Comparison of ENCODE assay signal across 1 cellular context in genomic region chr3:130893240-130894129, GRCh38.
TF ChIP-seq lines count a peak whose summit lies in the region.

Gene ATP2C1 (plus strand): TSS chr3:130894084. CDS start chr3:130894770, 686 bp downstream.

TF ChIP-seq in GM12878, 131 proteins besides CTCF, POLR2A, EP300 and RAD21 (continued from another document and continues in another):
- TF ChIP-seq REST (IDR thresholded peaks at IDR 0.05; ENCODE audit: low read depth, low read length) = no peak
- peak; percentile 44; the same call in 1 of the 2 replicates for TF ChIP-seq NR2F1 (conservative IDR thresholded peaks at IDR 0.05)
- no peak for TF ChIP-seq ZBTB33 (IDR thresholded peaks at IDR 0.05)
- TF ChIP-seq DPF2 (IDR thresholded peaks at IDR 0.05) = peak; percentile 35; the same call in 1 of the 2 replicates
- TF ChIP-seq BACH1 (IDR thresholded peaks at IDR 0.05; ENCODE audit: borderline replicate concordance) = peak; percentile 87
- TF ChIP-seq ETV6 (conservative IDR thresholded peaks at IDR 0.05 in 1 of 2, IDR thresholded peaks at IDR 0.05 in 1 of 2; ENCODE audit: borderline replicate concordance in 1 of 2, low read depth in 1 of 2) = peak in 1 of 2 experiments; percentile 38; a peak in 1 of 4 replicates
- peak; percentile 60 for TF ChIP-seq NBN (IDR thresholded peaks at IDR 0.05)
- TF ChIP-seq ZNF622 (IDR thresholded peaks at IDR 0.05) = no peak
- TF ChIP-seq ZZZ3 (IDR thresholded peaks at IDR 0.05; ENCODE audit: control insufficient read depth, insufficient read length, low read depth) = no peak
- TF ChIP-seq HCFC1 (IDR thresholded peaks at IDR 0.05; ENCODE audit: low read length) = no peak
- TF ChIP-seq SMAD5 (IDR thresholded peaks at IDR 0.05; ENCODE audit: low read depth) = peak; percentile 67; the same call in 1 of the 2 replicates
- TF ChIP-seq ELK1 (IDR thresholded peaks at IDR 0.05; ENCODE audit: low read depth, low read length) = peak; percentile 59; the same call in 1 of the 2 replicates
- no peak for TF ChIP-seq ZNF384 (IDR thresholded peaks at IDR 0.05; ENCODE audit: borderline replicate concordance, low read depth, low read length)
- no peak for TF ChIP-seq MXI1 (IDR thresholded peaks at IDR 0.05; ENCODE audit: low read depth, low read length)
- peak in 1 of 2 experiments; percentile 57; a peak in 1 of 3 replicates for TF ChIP-seq EGR1 (IDR thresholded peaks at IDR 0.05; ENCODE audit: borderline replicate concordance in 1 of 2, low read depth in 2 of 2, low read length in 2 of 2)
- no peak for TF ChIP-seq SUPT20H (IDR thresholded peaks at IDR 0.05; ENCODE audit: borderline replicate concordance, control insufficient read depth, low read depth, low read length)
- TF ChIP-seq POLR2AphosphoS5 (IDR thresholded peaks at IDR 0.05; ENCODE audit: low read length) = peak; percentile 95
- no peak for TF ChIP-seq STAT1 (conservative IDR thresholded peaks at IDR 0.05)
- TF ChIP-seq PAX5 (IDR thresholded peaks at IDR 0.05; ENCODE audit: borderline replicate concordance, low read depth, low read length) = peak; percentile 99
- peak; percentile 78 for TF ChIP-seq POLR2AphosphoS2 (IDR thresholded peaks at IDR 0.05; ENCODE audit: low read depth, low read length)
- no peak for TF ChIP-seq NFIC (IDR thresholded peaks at IDR 0.05; ENCODE audit: low read depth, low read length)
- peak; percentile 64 for TF ChIP-seq GATAD2B (conservative IDR thresholded peaks at IDR 0.05; ENCODE audit: low read depth)
- peak; percentile 79 for TF ChIP-seq MYC (IDR thresholded peaks at IDR 0.05; ENCODE audit: insufficient read depth, insufficient read length, insufficient replicate concordance, low read length, severe bottlenecking)
- 0 out of 2 replicates have a peak, but pooled peaks have one; percentile 2 for TF ChIP-seq FOXM1 (IDR thresholded peaks at IDR 0.05; ENCODE audit: low read depth, low read length)
- peak; percentile 78 for TF ChIP-seq TAF1 (IDR thresholded peaks at IDR 0.05; ENCODE audit: borderline replicate concordance, low read depth, low read length)
- peak; percentile 66; the same call in 1 of the 2 replicates for TF ChIP-seq PML (IDR thresholded peaks at IDR 0.05; ENCODE audit: low read length)
- peak; percentile 70 for TF ChIP-seq MEF2B (IDR thresholded peaks at IDR 0.05; ENCODE audit: partially characterized antibody, poor library complexity, severe bottlenecking)
- no peak for TF ChIP-seq KDM1A (IDR thresholded peaks at IDR 0.05; ENCODE audit: borderline replicate concordance)
- no peak for TF ChIP-seq ESRRA (IDR thresholded peaks at IDR 0.05; ENCODE audit: low read length)
- TF ChIP-seq SPI1 (IDR thresholded peaks at IDR 0.05; ENCODE audit: borderline replicate concordance, insufficient read depth, low read depth, low read length) = peak; percentile 69
- 0 out of 2 replicates have a peak, but pooled peaks have one; percentile 9 for TF ChIP-seq MEF2A (IDR thresholded peaks at IDR 0.05; ENCODE audit: insufficient read depth, low read depth, low read length)
- no peak; the same call in 1 of the 2 replicates for TF ChIP-seq WRNIP1 (IDR thresholded peaks at IDR 0.05; ENCODE audit: borderline replicate concordance, low read depth, low read length)
- TF ChIP-seq RB1 (IDR thresholded peaks at IDR 0.05; ENCODE audit: borderline replicate concordance) = peak; percentile 77; the same call in 1 of the 2 replicates
- TF ChIP-seq BRCA1 (IDR thresholded peaks at IDR 0.05; ENCODE audit: low read depth, low read length) = no peak
- TF ChIP-seq NRF1 (conservative IDR thresholded peaks at IDR 0.05; ENCODE audit: low read depth, low read length) = peak; percentile 24; the same call in 1 of the 2 replicates
- no peak for TF ChIP-seq FOS (IDR thresholded peaks at IDR 0.05; ENCODE audit: borderline replicate concordance, extremely low read depth, insufficient read length)
- TF ChIP-seq BCL3 (IDR thresholded peaks at IDR 0.05; ENCODE audit: borderline replicate concordance, insufficient read depth, low read depth, low read length, poor library complexity, severe bottlenecking) = peak; percentile 11
- no peak for TF ChIP-seq TCF7 (IDR thresholded peaks at IDR 0.05; ENCODE audit: borderline replicate concordance)
- no peak for TF ChIP-seq SMAD1 (IDR thresholded peaks at IDR 0.05; ENCODE audit: low read depth, partially characterized antibody)
- TF ChIP-seq EED (IDR thresholded peaks at IDR 0.05; ENCODE audit: low read depth) = no peak
- TF ChIP-seq E2F8 (IDR thresholded peaks at IDR 0.05; ENCODE audit: low read depth, partially characterized antibody) = no peak
- no peak for TF ChIP-seq FOXK2 (IDR thresholded peaks at IDR 0.05)
- peak; percentile 19 to 61; a peak in 1 of 4 replicates for TF ChIP-seq BHLHE40 (IDR thresholded peaks at IDR 0.05; ENCODE audit: borderline replicate concordance in 1 of 2, low read depth in 2 of 2, low read length in 1 of 2)
- TF ChIP-seq E4F1 (IDR thresholded peaks at IDR 0.05; ENCODE audit: borderline replicate concordance, partially characterized antibody) = no peak
- TF ChIP-seq JUND (IDR thresholded peaks at IDR 0.05; ENCODE audit: low read depth, low read length) = peak; percentile 11; the same call in 1 of the 2 replicates
- no peak for TF ChIP-seq CUX1 (IDR thresholded peaks at IDR 0.05; ENCODE audit: insufficient replicate concordance, low read depth, low read length)
